13 cellular contexts compared by ENCODE assay signal in the genomic region with DNA sequence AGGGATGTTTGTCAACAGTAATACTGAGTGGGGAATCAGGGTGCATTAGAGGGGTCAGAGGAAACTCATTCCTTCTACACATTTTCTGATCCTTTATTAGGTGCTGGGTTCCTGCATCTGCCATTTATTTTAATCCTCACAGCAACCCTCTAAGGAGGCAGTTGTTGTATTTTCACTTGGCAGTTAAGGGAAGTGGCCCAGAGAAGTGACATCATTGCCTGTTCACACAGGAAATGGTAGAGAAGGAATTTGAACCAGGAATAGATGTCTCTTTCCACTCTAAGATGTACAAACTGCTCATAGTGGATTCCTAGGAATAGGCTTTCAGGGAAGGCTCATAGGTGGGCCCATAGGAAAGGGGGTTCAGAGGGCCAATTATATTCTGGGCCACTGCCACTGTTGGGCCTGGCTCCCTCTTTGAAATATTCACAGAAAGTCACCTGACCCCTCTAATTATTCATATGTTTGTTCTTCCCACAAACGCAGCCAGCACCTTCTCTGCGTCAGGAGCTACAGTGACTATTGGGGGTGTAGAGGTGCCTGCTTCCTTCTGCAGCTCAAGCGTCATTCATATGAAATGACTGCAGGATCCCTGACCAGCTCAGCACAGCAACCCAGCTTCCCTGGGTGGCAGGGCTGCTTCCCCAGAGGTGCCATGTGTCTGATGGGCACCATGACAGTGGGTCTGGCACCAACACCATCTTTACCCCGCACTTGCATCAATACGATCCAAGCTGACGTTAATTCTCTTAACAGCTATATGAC.
DNase-seq lines count a peak whose midpoint lies in the region; TF ChIP-seq lines count a peak whose summit lies in the region.
"Had no signal": no experiment of that assay in that cellular context is flagged by ENCODE, and none has a peak within 500 bp of the region (broad histone marks: within the 10 kb centered on the region; RNA-seq: fewer than 3 reads in every experiment).

No MANE protein-coding gene starts in this region.

- H3K9me3 ChIP-seq in endodermal cell (ENCODE audit: control insufficient read depth, low read length) (no peaks in the 10 kb centered on the region), osteoblast (ENCODE audit: low read depth, low read length) (no peaks in the 10 kb centered on the region)

- H3K9ac ChIP-seq in endodermal cell (ENCODE audit: extremely low read depth, low read length, poor library complexity, severe bottlenecking): no peak overlapping the region
- H3K9ac ChIP-seq: KMS-11 had no signal

- no peak overlapping the region for H3K4me3 Mint-ChIP-seq in endodermal cell
- H3K4me3 Mint-ChIP-seq: brain had no signal

- H3K4me2 ChIP-seq in osteoblast (ENCODE audit: insufficient read depth, low read length): no peak overlapping the region
- H3K4me2 ChIP-seq: KMS-11 had no signal

- H3K4me1 ChIP-seq in endodermal cell (ENCODE audit: control insufficient read depth, insufficient read depth, low read length) (no peaks in the 10 kb centered on the region), osteoblast (ENCODE audit: insufficient read depth, low read length) (peaks cover 23% of the 10 kb centered on the region)
- H3K4me1 ChIP-seq: foreskin keratinocyte had no signal

- peak overlapping the region; percentile 73 for H2AFZ ChIP-seq in osteoblast (ENCODE audit: low read length)

- no peaks in the 10 kb centered on the region for H3K9me3 Mint-ChIP-seq in endodermal cell

- CTCF ChIA-PET in HEK293T (lab: Yijun Ruan, JAX): interaction anchor here (0.7 kb wide), 1 partner anchor 23 kb away, joined by 4 read pairs; no protein-coding TSS in a partner anchor

- H3K27ac Mint-ChIP-seq in endodermal cell: no peak overlapping the region

- DNase-seq in EL (peak; percentile 67), MV-4-11 (lab: John Stamatoyannopoulos, UW) (peak; percentile 83), endodermal cell (peak; percentile 38), osteoblast (ENCODE audit: insufficient read length, low spot score, missing footprints) (no peak), NCI-H1092 treated with DMSO at 0.1 percent for 48 hours (lab: John Stamatoyannopoulos, UW) (no peak), NCI-H187 (lab: John Stamatoyannopoulos, UW) (no peak), superior temporal gyrus (ENCODE audit: extremely low spot score) (no peak), HEK293T (ENCODE audit: extremely low spot score) (no peak)
- DNase-seq: foreskin keratinocyte, NCI-H510A, T-helper 1 cell had no signal

- TF ChIP-seq CTCF in endodermal cell (conservative IDR thresholded peaks at IDR 0.05) (no peak), osteoblast (IDR thresholded peaks at IDR 0.05; ENCODE audit: extremely low read depth, low read depth, low read length) (no peak)

- H3K36me3 Mint-ChIP-seq in endodermal cell (ENCODE audit: low read depth): no peaks in the 10 kb centered on the region
- H3K36me3 Mint-ChIP-seq: brain had no signal

- H3K36me3 ChIP-seq in endodermal cell (ENCODE audit: control insufficient read depth, insufficient read depth, low read length) (no peaks in the 10 kb centered on the region), osteoblast (ENCODE audit: insufficient read depth, low read length) (no peaks in the 10 kb centered on the region)

- H3K27ac ChIP-seq in endodermal cell (ENCODE audit: low read depth, low read length) (no peak overlapping the region), osteoblast (ENCODE audit: low read depth, low read length) (peak overlapping the region; percentile 87)
- H3K27ac ChIP-seq: foreskin keratinocyte, KMS-11 had no signal

- 93 to 94% methylated on average over 3 to 6 of the region's 6 CpGs for WGBS in endodermal cell (ENCODE audit: insufficient coverage in 1 of 2, insufficient read length in 1 of 2), 2 experiments

- POLR2A ChIA-PET in HEK293T (lab: Yijun Ruan, JAX): no interaction called here

- peaks cover 2% of the 10 kb centered on the region for H3K27me3 Mint-ChIP-seq in endodermal cell (ENCODE audit: insufficient read depth)

- no peaks in the 10 kb centered on the region for H3K79me2 ChIP-seq in osteoblast (ENCODE audit: insufficient read depth, low read length)

- no peaks in the 10 kb centered on the region for H3K27me3 ChIP-seq in endodermal cell (ENCODE audit: control insufficient read depth, insufficient read depth, low read length, poor library complexity, severe bottlenecking)
- H3K27me3 ChIP-seq in osteoblast (ENCODE audit: insufficient read depth, low read length): no peaks in the 10 kb centered on the region
- H3K27me3 ChIP-seq: foreskin keratinocyte had no signal

- peaks cover 19% of the 10 kb centered on the region for H3K4me1 Mint-ChIP-seq in endodermal cell

- no peak overlapping the region for H3K4me3 ChIP-seq in endodermal cell (ENCODE audit: low read length)
- H3K4me3 ChIP-seq in osteoblast (ENCODE audit: insufficient read depth, low read length): no peak overlapping the region

- no peaks in the 10 kb centered on the region for H4K20me1 ChIP-seq in osteoblast (ENCODE audit: insufficient read depth, low read length)

TF ChIP-seq in HEK293T, 16 proteins besides CTCF, POLR2A, EP300 and RAD21:
- TF ChIP-seq NFRKB (IDR thresholded peaks at IDR 0.05): no peak
- no peak for TF ChIP-seq LEF1 (IDR thresholded peaks at IDR 0.05; ENCODE audit: borderline replicate concordance)
- TF ChIP-seq L3MBTL2 (conservative IDR thresholded peaks at IDR 0.05): no peak
- no peak for TF ChIP-seq FOXA1 (IDR thresholded peaks at IDR 0.05)
- TF ChIP-seq SUZ12 (IDR thresholded peaks at IDR 0.05): no peak
- no peak for TF ChIP-seq CTBP1 (IDR thresholded peaks at IDR 0.05; ENCODE audit: borderline replicate concordance)
- no peak for TF ChIP-seq FOXM1 (IDR thresholded peaks at IDR 0.05; ENCODE audit: borderline replicate concordance)
- no peak for TF ChIP-seq SP1 (IDR thresholded peaks at IDR 0.05)
- no peak for TF ChIP-seq BHLHE40 (IDR thresholded peaks at IDR 0.05; ENCODE audit: borderline replicate concordance)
- no peak for TF ChIP-seq FOXK2 (IDR thresholded peaks at IDR 0.05)

Comparison
In these comparisons a context has a peak if more than half of its experiments do, and no peak if none do; other contexts are left out.
1. DNase-seq: peak in EL (single experiment), MV-4-11 (single experiment) and endodermal cell (single experiment); none in osteoblast (single experiment), NCI-H1092 treated with DMSO at 0.1 percent for 48 hours (single experiment), NCI-H187 (0 of 2), superior temporal gyrus (single experiment) and HEK293T (single experiment).